Comparison of ENCODE assay signal across 16 cellular contexts in the genomic region with DNA sequence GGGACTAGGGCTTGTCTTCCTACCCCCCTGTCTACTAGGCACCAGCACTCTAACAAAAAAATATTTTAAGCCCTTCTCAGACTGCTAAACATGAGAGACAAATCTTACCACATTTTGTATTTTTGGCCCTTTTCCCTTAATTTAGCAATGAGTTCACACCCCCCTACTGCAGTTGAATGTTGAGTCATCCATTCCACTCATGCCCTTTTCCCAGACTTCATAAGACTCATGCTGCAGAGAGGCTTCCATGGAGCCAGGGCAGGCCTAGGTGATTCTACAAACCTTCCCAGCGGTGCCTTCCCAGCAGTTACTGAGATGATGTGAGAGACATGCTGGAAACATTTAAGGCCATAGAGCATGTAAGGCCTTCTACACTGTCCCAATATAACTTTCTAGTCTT. TPM values are rescaled to one million over a fixed set of nuclear protein-coding genes. Genes with fewer than 3 reads are reported as not detected.
A peak's percentile ranks its signal among the peaks of the same experiment; 100 is the strongest.
DNase-seq lines count a peak whose midpoint lies in the region; ATAC-seq and TF ChIP-seq lines count a peak whose summit lies in the region.
"Had no signal": no experiment of that assay in that cellular context is flagged by ENCODE, and none has a peak within 500 bp of the region (broad histone marks: within the 10 kb centered on the region; RNA-seq: fewer than 3 reads in every experiment).

No MANE protein-coding gene starts in this region.

- no peak for TF ChIP-seq POLR2A in gastrocnemius medialis (IDR thresholded peaks at IDR 0.05)

- ATAC-seq in RWPE2 (ENCODE audit: low read depth) (peak; percentile 62; the same call in 2 of the 3 replicates), gastrocnemius medialis (peak; percentile 53 to 83)
- ATAC-seq: stimulated activated naive CD8-positive, alpha-beta T cell treated with anti-CD3 and anti-CD28 coated beads, Interleukin-15, amount 100 ng/mL, for 72 hours had no signal

- DNase-seq in Daoy (ENCODE audit: low read depth) (peak; percentile 51), RWPE2 (ENCODE audit: low spot score) (no peak), fibroblast of the conjunctiva (ENCODE audit: low read depth) (peak; percentile 74), gastrocnemius medialis (no peak), NOMO-1 treated with DMSO at 0.1 percent for 48 hours (lab: John Stamatoyannopoulos, UW; ENCODE audit: unreplicated experiment) (no peak), endothelial cell (ENCODE audit: low spot score) (no peak), DMS 273 (lab: John Stamatoyannopoulos, UW; ENCODE audit: unreplicated experiment) (no peak)
- DNase-seq in activated naive CD4-positive, alpha-beta T cell treated with Interleukin-2 at 50 U/mL for 16 hours = no peak
- DNase-seq: activated CD4-positive, alpha-beta T cell treated with anti-CD3 and anti-CD28 coated beads for 4 hours; cortex of kidney; lower lobe of right lung; NCI-H187; pancreas; stimulated activated CD4-positive, alpha-beta T cell treated with anti-CD3 and anti-CD28 coated beads, Interleukin-4, amount 100 ng/mL, for 24 hours; stimulated activated naive CD8-positive, alpha-beta T cell treated with anti-CD3 and anti-CD28 coated beads, Interleukin-15, amount 100 ng/mL, for 72 hours had no signal

- peaks cover 5% of the 10 kb centered on the region for H3K36me3 Mint-ChIP-seq in endothelial cell (ENCODE audit: low read depth, unreplicated experiment)

- no peak for TF ChIP-seq CTCF in RWPE2 (IDR thresholded peaks at IDR 0.05; ENCODE audit: poor library complexity, severe bottlenecking)
- no peak for TF ChIP-seq CTCF in gastrocnemius medialis (IDR thresholded peaks at IDR 0.05 in 4 of 5, conservative IDR thresholded peaks at IDR 0.05 in 1 of 5)
- no peak for TF ChIP-seq CTCF in endothelial cell (IDR thresholded peaks at IDR 0.05; ENCODE audit: unreplicated experiment)

- H3K9me3 ChIP-seq in RWPE2 (ENCODE audit: severe bottlenecking) (no peaks in the 10 kb centered on the region), gastrocnemius medialis (no peaks in the 10 kb centered on the region)
- H3K9me3 ChIP-seq: lower lobe of right lung, pancreas had no signal

- H3K4me1 ChIP-seq in RWPE2 (ENCODE audit: insufficient read depth, poor library complexity, severe bottlenecking) (no peaks in the 10 kb centered on the region), gastrocnemius medialis (no peaks in the 10 kb centered on the region)
- H3K4me1 ChIP-seq: lower lobe of right lung, pancreas had no signal

- H3K4me1 Mint-ChIP-seq in endothelial cell (ENCODE audit: unreplicated experiment) = peaks cover 4% of the 10 kb centered on the region
- H3K4me1 Mint-ChIP-seq: stimulated activated naive CD8-positive, alpha-beta T cell treated with anti-CD3 and anti-CD28 coated beads, Interleukin-15, amount 100 ng/mL, for 72 hours had no signal

- H3K27ac ChIP-seq in RWPE2 (ENCODE audit: poor library complexity, severe bottlenecking) (no peak overlapping the region), gastrocnemius medialis (no peak overlapping the region)
- H3K27ac ChIP-seq: lower lobe of right lung, pancreas had no signal

- intact Hi-C loops in gastrocnemius medialis (cut with DNase I; ENCODE audit: low total_unique reads) = no loop called here

- H3K27ac Mint-ChIP-seq in endothelial cell (ENCODE audit: unreplicated experiment) = no peak overlapping the region
- H3K27ac Mint-ChIP-seq: activated T-helper 1 cell treated with anti-CD3 and anti-CD28 coated beads, Interleukin-12 subunit alpha, Interleukin-12 subunit beta, Interleukin-2, Interleukin-4 antibody, amounts not matched to agents 30 ng/mL and 10 ng/mL and 1 ng/mL, durations not matched to agents 14 hours and 24 hours and 36 hours; stimulated activated naive CD8-positive, alpha-beta T cell treated with anti-CD3 and anti-CD28 coated beads, Interleukin-15, amount 100 ng/mL, for 72 hours had no signal

- H3K27me3 Mint-ChIP-seq in endothelial cell (ENCODE audit: unreplicated experiment) = peaks cover 6% of the 10 kb centered on the region
- H3K27me3 Mint-ChIP-seq: stimulated activated naive CD8-positive, alpha-beta T cell treated with anti-CD3 and anti-CD28 coated beads, Interleukin-15, amount 100 ng/mL, for 72 hours had no signal

- H3K27me3 ChIP-seq in RWPE2 (ENCODE audit: insufficient read depth, poor library complexity, severe bottlenecking) = no peaks in the 10 kb centered on the region
- H3K27me3 ChIP-seq in gastrocnemius medialis = no peaks in the 10 kb centered on the region
- H3K27me3 ChIP-seq: pancreas had no signal

- in situ Hi-C loops in gastrocnemius medialis (cut with MboI; ENCODE audit: low sequenced_read_pairs in 4 of 4) = no loop called here

- H3K36me3 ChIP-seq in RWPE2 (ENCODE audit: low read depth) (no peaks in the 10 kb centered on the region), gastrocnemius medialis (no peaks in the 10 kb centered on the region)
- H3K36me3 ChIP-seq: lower lobe of right lung, pancreas had no signal

- no peak overlapping the region for H3K4me3 Mint-ChIP-seq in endothelial cell (ENCODE audit: unreplicated experiment)
- H3K4me3 Mint-ChIP-seq: activated T-helper 1 cell treated with anti-CD3 and anti-CD28 coated beads, Interleukin-12 subunit alpha, Interleukin-12 subunit beta, Interleukin-2, Interleukin-4 antibody, amounts not matched to agents 30 ng/mL and 10 ng/mL and 1 ng/mL, durations not matched to agents 14 hours and 24 hours and 36 hours; stimulated activated naive CD8-positive, alpha-beta T cell treated with anti-CD3 and anti-CD28 coated beads, Interleukin-15, amount 100 ng/mL, for 72 hours had no signal

- no peaks in the 10 kb centered on the region for H3K9me3 Mint-ChIP-seq in endothelial cell (ENCODE audit: unreplicated experiment)
- H3K9me3 Mint-ChIP-seq: activated T-helper 1 cell treated with anti-CD3 and anti-CD28 coated beads, Interleukin-12 subunit alpha, Interleukin-12 subunit beta, Interleukin-2, Interleukin-4 antibody, amounts not matched to agents 30 ng/mL and 10 ng/mL and 1 ng/mL, durations not matched to agents 14 hours and 24 hours and 36 hours had no signal

- no peak overlapping the region for H3K4me3 ChIP-seq in RWPE2 (ENCODE audit: severe bottlenecking)
- no peak overlapping the region for H3K4me3 ChIP-seq in gastrocnemius medialis
- H3K4me3 ChIP-seq: lower lobe of right lung, pancreas had no signal

RNA-seq across cellular contexts. Expression of a gene that starts 53.9 kb away (rescaled TPM):
- 81.8 and 103 TPM in 2 replicates for total RNA-seq in Daoy (2014; rRNA removed; shearing (Covaris generic))
- 10 to 100 TPM in 3 of 4 donors, 1 to 10 TPM in 1; 8.8 to 47.1 (median 19.6) TPM for total RNA-seq in gastrocnemius medialis
- 41.0 TPM for total RNA-seq in endothelial cell (ENCODE audit: unreplicated experiment)

Comparison
In these comparisons a context has a peak if more than half of its experiments do, and no peak if none do; other contexts are left out.
1. DNase-seq: peak in Daoy (single experiment) and fibroblast of the conjunctiva (single experiment); none in RWPE2 (single experiment), gastrocnemius medialis (0 of 2), activated naive CD4-positive, alpha-beta T cell treated with Interleukin-2 at 50 U/mL for 16 hours (single experiment), NOMO-1 treated with DMSO at 0.1 percent for 48 hours (single experiment), endothelial cell (single experiment) and DMS 273 (single experiment).